In the genomic region with DNA sequence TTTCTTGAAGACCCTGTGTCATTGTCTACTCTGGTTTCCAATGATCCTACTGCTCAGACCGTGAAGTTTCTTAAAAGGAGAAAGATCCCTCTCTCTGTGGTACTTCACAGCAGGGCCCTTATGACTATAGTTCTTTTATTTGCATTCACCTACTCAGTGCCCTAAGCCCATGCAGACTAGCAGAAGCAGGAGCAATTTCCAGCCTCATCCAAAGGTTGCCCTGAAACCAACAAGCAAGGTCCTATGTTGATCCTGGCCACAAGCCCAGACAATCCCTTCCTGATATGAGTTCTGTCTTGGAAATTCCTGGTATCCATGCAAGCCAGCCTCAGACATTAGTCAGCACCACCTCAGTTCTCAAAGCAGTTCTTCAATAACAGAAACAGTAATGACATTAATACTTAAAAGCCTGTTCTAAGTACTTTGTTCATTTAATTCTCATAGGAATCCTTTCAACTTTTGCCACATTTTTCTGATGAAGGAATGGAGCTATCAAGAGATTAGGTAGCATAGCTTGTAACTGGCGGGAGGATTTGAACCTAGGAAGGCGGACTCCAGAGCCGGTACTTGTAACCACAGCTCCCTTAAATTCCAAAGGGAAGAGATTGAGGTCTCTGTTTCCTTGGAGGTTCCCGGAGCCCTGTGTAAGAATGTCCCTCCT, we compare ENCODE assay signal across 9 cellular contexts. TPM values are rescaled to one million over a fixed set of nuclear protein-coding genes. Genes with fewer than 3 reads are reported as not detected.
DNase-seq lines count a peak whose midpoint lies in the region; ATAC-seq, FAIRE-seq and TF ChIP-seq lines count a peak whose summit lies in the region.
"Had no signal": no experiment of that assay in that cellular context is flagged by ENCODE, and none has a peak within 500 bp of the region (broad histone marks: within the 10 kb centered on the region; RNA-seq: fewer than 3 reads in every experiment).

No MANE protein-coding gene starts in this region.

- peak overlapping the region; percentile 77 for H3K4me2 ChIP-seq in OCI-LY3 (ENCODE audit: low read length)

- no peaks in the 10 kb centered on the region for H3K79me2 ChIP-seq in OCI-LY3 (ENCODE audit: low read length)

- no peaks in the 10 kb centered on the region for H3K27me3 ChIP-seq in OCI-LY3 (ENCODE audit: low read depth, low read length)
- H3K27me3 ChIP-seq: vagina had no signal

- H3K4me3 ChIP-seq in OCI-LY3 (ENCODE audit: low read length) = no peak overlapping the region
- H3K4me3 ChIP-seq: vagina had no signal

- TF ChIP-seq CTCF in OCI-LY3 (IDR thresholded peaks at IDR 0.05; ENCODE audit: low read depth, low read length) = no peak

- DNase-seq in Daoy (ENCODE audit: low read depth) (peak; percentile 95), non-pigmented ciliary epithelial cell (ENCODE audit: low read depth) (peak; percentile 97), NCI-H146 treated with DMSO at 0.1 percent for 48 hours (lab: John Stamatoyannopoulos, UW; ENCODE audit: unreplicated experiment) (no peak), frontal cortex (ENCODE audit: low spot score in 2 of 2) (no peak)
- no peak for DNase-seq in effector CD8-positive, alpha-beta T cell (lab: John Stamatoyannopoulos, UW)

- ATAC-seq in esophagus mucosa (peak; percentile 23), GM18873 (IDR thresholded peaks at IDR 0.05; ENCODE audit: low FRiP score, unreplicated experiment) (no peak)

- no peaks in the 10 kb centered on the region for H3K36me3 ChIP-seq in OCI-LY3 (replicated peaks; ENCODE audit: low read depth, low read length)
- H3K36me3 ChIP-seq: vagina had no signal

- H3K4me1 ChIP-seq in OCI-LY3 (ENCODE audit: low read length) = peaks cover 45% of the 10 kb centered on the region
- H3K4me1 ChIP-seq: vagina had no signal

- H3K9ac ChIP-seq in OCI-LY3 (ENCODE audit: low read length) = no peak overlapping the region

- no peak overlapping the region for H2AFZ ChIP-seq in OCI-LY3 (ENCODE audit: low read depth, low read length)

- H3K9me3 ChIP-seq in OCI-LY3 (ENCODE audit: insufficient read depth, low read length) = no peaks in the 10 kb centered on the region
- H3K9me3 ChIP-seq: vagina had no signal

- H4K20me1 ChIP-seq in OCI-LY3 (ENCODE audit: insufficient read depth, low read length) = no peaks in the 10 kb centered on the region

- no peak for FAIRE-seq in frontal cortex (lab: Jason Lieb, UNC)

- H3K27ac ChIP-seq in OCI-LY3 (ENCODE audit: low read length) = no peak overlapping the region
- H3K27ac ChIP-seq: vagina had no signal

RNA-seq across cellular contexts. Expression of gene ST8SIA6, which starts 58.1 kb away (rescaled TPM):
- 0.91 and 1.2 TPM in 2 replicates for total RNA-seq in Daoy (2014; rRNA removed; shearing (Covaris generic))
- total RNA-seq in esophagus mucosa (1.6 TPM), frontal cortex (4.9 TPM)

Comparison
In these comparisons a context has a peak if more than half of its experiments do, and no peak if none do; other contexts are left out.
1. DNase-seq: peak in Daoy (single experiment) and non-pigmented ciliary epithelial cell (single experiment); none in NCI-H146 treated with DMSO at 0.1 percent for 48 hours (single experiment), effector CD8-positive, alpha-beta T cell (single experiment) and frontal cortex (0 of 2).